ENCODE assay signal across 13 cellular contexts in genomic region chr7:107152011-107152410, GRCh38. TPM values are rescaled to one million over a fixed set of nuclear protein-coding genes. Genes with fewer than 3 reads are reported as not detected.
A peak's percentile ranks its signal among the peaks of the same experiment; 100 is the strongest.
DNase-seq lines count a peak whose midpoint lies in the region; ATAC-seq and TF ChIP-seq lines count a peak whose summit lies in the region.
"Had no signal": no experiment of that assay in that cellular context is flagged by ENCODE, and none has a peak within 500 bp of the region (broad histone marks: within the 10 kb centered on the region; RNA-seq: fewer than 3 reads in every experiment).

No MANE protein-coding gene starts in this region.

- POLR2A ChIA-PET in activated CD4-positive, alpha-beta memory T cell treated with anti-CD3 and anti-CD28 coated beads, Interleukin-2, amount 10 ng/mL, durations not matched to agents 7 days and 5 days (lab: Charles Lee), result interaction anchor here (1.6 to 1.9 kb wide), 2 partner anchors 17 to 21 kb away, joined by 4 to 17 read pairs; partner anchors contain the start of gene HBP1

- no peak for TF ChIP-seq CTCF in fibroblast of the aortic adventitia (IDR thresholded peaks at IDR 0.05; ENCODE audit: insufficient read depth, low read length)
- no peak for TF ChIP-seq CTCF in progenitor cell of endocrine pancreas (IDR thresholded peaks at IDR 0.05; ENCODE audit: unreplicated experiment)

- CTCF ChIA-PET in activated CD4-positive, alpha-beta memory T cell treated with anti-CD3 and anti-CD28 coated beads, Interleukin-2, amount 10 ng/mL, durations not matched to agents 7 days and 5 days (lab: Charles Lee), result interaction anchor here (0.8 to 6.3 kb wide), 5 partner anchors 13 to 359 kb away, joined by 3 to 45 read pairs (median 10); partner anchors contain the start of gene HBP1

- H3K4me1 Mint-ChIP-seq in T-helper 17 cell (no peaks in the 10 kb centered on the region), progenitor cell of endocrine pancreas (ENCODE audit: low read depth) (no peaks in the 10 kb centered on the region)
- peaks cover 2% of the 10 kb centered on the region for H3K4me1 Mint-ChIP-seq in activated CD4-positive, alpha-beta memory T cell treated with anti-CD3 and anti-CD28 coated beads, Interleukin-2, amount 10 ng/mL, durations not matched to agents 7 days and 5 days

- peak overlapping the region; percentile 16 for H3K27ac Mint-ChIP-seq in T-helper 17 cell
- H3K27ac Mint-ChIP-seq in progenitor cell of endocrine pancreas, result no peak overlapping the region
- H3K27ac Mint-ChIP-seq in activated CD4-positive, alpha-beta memory T cell treated with anti-CD3 and anti-CD28 coated beads, Interleukin-2, amount 10 ng/mL, durations not matched to agents 7 days and 5 days, result no peak overlapping the region
- H3K27ac Mint-ChIP-seq: activated naive CD4-positive, alpha-beta T cell treated with anti-CD3 and anti-CD28 coated beads, Interleukin-2, amount 50 U/mL, for 24 hours had no signal

- H3K27me3 Mint-ChIP-seq in T-helper 17 cell (peaks cover 11% of the 10 kb centered on the region), progenitor cell of endocrine pancreas (no peaks in the 10 kb centered on the region)
- peaks cover 3% of the 10 kb centered on the region for H3K27me3 Mint-ChIP-seq in activated CD4-positive, alpha-beta memory T cell treated with anti-CD3 and anti-CD28 coated beads, Interleukin-2, amount 10 ng/mL, durations not matched to agents 7 days and 5 days
- H3K27me3 Mint-ChIP-seq: activated naive CD4-positive, alpha-beta T cell treated with anti-CD3 and anti-CD28 coated beads, Interleukin-2, amount 50 U/mL, for 24 hours had no signal

- H3K4me3 ChIP-seq in fibroblast of the aortic adventitia (ENCODE audit: low read depth, low read length), result no peak overlapping the region
- H3K4me3 ChIP-seq: psoas muscle had no signal

- no peaks in the 10 kb centered on the region for H3K9me3 Mint-ChIP-seq in progenitor cell of endocrine pancreas (ENCODE audit: low read depth)
- H3K9me3 Mint-ChIP-seq in activated CD4-positive, alpha-beta memory T cell treated with anti-CD3 and anti-CD28 coated beads, Interleukin-2, amount 10 ng/mL, durations not matched to agents 7 days and 5 days, result no peaks in the 10 kb centered on the region
- H3K9me3 Mint-ChIP-seq: activated naive CD4-positive, alpha-beta T cell treated with anti-CD3 and anti-CD28 coated beads, Interleukin-2, amount 50 U/mL, for 24 hours had no signal

- no peaks in the 10 kb centered on the region for H3K36me3 Mint-ChIP-seq in T-helper 17 cell (ENCODE audit: low read depth)
- peaks cover 9% of the 10 kb centered on the region for H3K36me3 Mint-ChIP-seq in progenitor cell of endocrine pancreas (ENCODE audit: insufficient read depth)
- no peaks in the 10 kb centered on the region for H3K36me3 Mint-ChIP-seq in activated CD4-positive, alpha-beta memory T cell treated with anti-CD3 and anti-CD28 coated beads, Interleukin-2, amount 10 ng/mL, durations not matched to agents 7 days and 5 days (ENCODE audit: low read depth)
- H3K36me3 Mint-ChIP-seq: activated naive CD4-positive, alpha-beta T cell treated with anti-CD3 and anti-CD28 coated beads, Interleukin-2, amount 50 U/mL, for 24 hours had no signal

- no peak overlapping the region for H3K4me3 Mint-ChIP-seq in T-helper 17 cell
- H3K4me3 Mint-ChIP-seq in progenitor cell of endocrine pancreas (ENCODE audit: low read depth), result no peak overlapping the region
- H3K4me3 Mint-ChIP-seq in activated CD4-positive, alpha-beta memory T cell treated with anti-CD3 and anti-CD28 coated beads, Interleukin-2, amount 10 ng/mL, durations not matched to agents 7 days and 5 days, result no peak overlapping the region
- H3K4me3 Mint-ChIP-seq: activated naive CD4-positive, alpha-beta T cell treated with anti-CD3 and anti-CD28 coated beads, Interleukin-2, amount 50 U/mL, for 24 hours had no signal

- ATAC-seq in T-helper 17 cell, result no peak
- ATAC-seq: psoas muscle had no signal

- DNase-seq in A172 (ENCODE audit: low spot score) (peak; percentile 48), HCEC 1CT (peak; percentile 87), T-helper 17 cell (no peak), fibroblast of the aortic adventitia (ENCODE audit: low read depth) (peak; percentile 24), progenitor cell of endocrine pancreas (ENCODE audit: low spot score, unreplicated experiment) (no peak), T-helper 2 cell (no peak), cerebellum (ENCODE audit: low spot score) (no peak)
- DNase-seq in activated CD4-positive, alpha-beta memory T cell treated with anti-CD3 and anti-CD28 coated beads, Interleukin-2, amount 10 ng/mL, durations not matched to agents 7 days and 5 days, result no peak
- DNase-seq: islet precursor cell, NCI-H1048, psoas muscle, SHP77 had no signal

- H3K9me3 ChIP-seq in T-helper 17 cell (ENCODE audit: control insufficient read depth, low read length, poor library complexity, severe bottlenecking), result no peaks in the 10 kb centered on the region
- H3K9me3 ChIP-seq: psoas muscle had no signal

RNA-seq across cellular contexts. Expression of gene HBP1, which starts 16.8 kb away (rescaled TPM):
- 52.7 and 66.1 TPM in 2 replicates for total RNA-seq in A172 (2014; rRNA removed; shearing (Covaris generic))
- total RNA-seq in T-helper 17 cell, result 100 to 1,000 TPM; 250 to 252 TPM
- 90.9 and 106 TPM in 2 replicates for total RNA-seq in fibroblast of the aortic adventitia (ENCODE audit: low replicate concordance)
- 52.5 and 53.0 TPM in 2 replicates for total RNA-seq in progenitor cell of endocrine pancreas
- total RNA-seq in cerebellum, result 79.4 TPM
- total RNA-seq in activated CD4-positive, alpha-beta memory T cell treated with anti-CD3 and anti-CD28 coated beads, Interleukin-2, amount 10 ng/mL, durations not matched to agents 7 days and 5 days, result 10 to 100 TPM; 44.0 to 45.5 TPM

Comparison
In these comparisons a context has a peak if more than half of its experiments do, and no peak if none do; other contexts are left out.
1. DNase-seq: peak in A172 (single experiment), HCEC 1CT (single experiment) and fibroblast of the aortic adventitia (single experiment); none in T-helper 17 cell (0 of 3), progenitor cell of endocrine pancreas (single experiment), T-helper 2 cell (0 of 5), cerebellum (single experiment) and activated CD4-positive, alpha-beta memory T cell treated with anti-CD3 and anti-CD28 coated beads, Interleukin-2, amount 10 ng/mL, durations not matched to agents 7 days and 5 days (single experiment).